ENCODE assay signal across 8 cellular contexts in genomic region chr17:62652251-62653001, GRCh38. TPM values are rescaled to one million over a fixed set of nuclear protein-coding genes. Genes with fewer than 3 reads are reported as not detected.
DNase-seq lines count a peak whose midpoint lies in the region; ATAC-seq, FAIRE-seq and TF ChIP-seq lines count a peak whose summit lies in the region.

No MANE protein-coding gene starts in this region.

- H3K4me3 ChIP-seq in LNCaP clone FGC (ENCODE audit: low read depth, low read length) (peak overlapping the region; percentile 29), HepG2 (replicated peaks in 1 of 3; ENCODE audit: insufficient read depth in 1 of 3, low read depth in 2 of 3, low read length in 3 of 3) (peak overlapping the region; percentile 43 to 64 (median 47); a peak in 5 of 6 replicates)

- peak; percentile 26 for ATAC-seq in T-helper 17 cell
- peak; percentile 13; the same call in 2 of the 3 replicates for ATAC-seq in HepG2
- ATAC-seq in HG02642 (IDR thresholded peaks at IDR 0.05; ENCODE audit: poor library complexity, unreplicated experiment), result no peak
- ATAC-seq in HG03108 (IDR thresholded peaks at IDR 0.05; ENCODE audit: unreplicated experiment), result no peak

- no peaks in the 10 kb centered on the region for H4K20me1 ChIP-seq in HepG2 (ENCODE audit: insufficient read depth, low read length)

- TF ChIP-seq POLR2A in HepG2 (IDR thresholded peaks at IDR 0.05; ENCODE audit: insufficient read depth in 1 of 2, low read depth in 2 of 2, low read length in 2 of 2), result no peak

- no peaks in the 10 kb centered on the region for H3K36me3 Mint-ChIP-seq in T-helper 17 cell (ENCODE audit: low read depth)

- H2AFZ ChIP-seq in HepG2 (ENCODE audit: low read length), result no peak overlapping the region

- peak overlapping the region; percentile 80 for H3K4me2 ChIP-seq in HepG2 (ENCODE audit: low read depth, low read length)

- H3K79me2 ChIP-seq in HepG2 (ENCODE audit: insufficient read depth, low read length), result no peaks in the 10 kb centered on the region

- 35% methylated on average over 56 of the region's 57 CpGs for WGBS in HepG2 (ENCODE audit: low lambda C conversion rate)

- peak overlapping the region; percentile 68 for H3K27ac Mint-ChIP-seq in T-helper 17 cell

- intact Hi-C loops in HepG2 (cut with micrococcal nuclease; ENCODE audit: unreplicated experiment), result no loop called here

- BruUV-seq in HepG2 (replicated peaks; lab: Mats Ljungman, UMichigan), result no TSS peak

- no peak for FAIRE-seq in HepG2 (lab: Jason Lieb, UNC)

- H3K4me1 Mint-ChIP-seq in T-helper 17 cell, result peaks cover 14% of the 10 kb centered on the region

- no peak overlapping the region for H3K9ac ChIP-seq in HepG2 (ENCODE audit: insufficient read depth, low read depth, low read length)

- H3K27ac ChIP-seq in cingulate gyrus (ENCODE audit: low read depth, low read length) (peak overlapping the region; percentile 39), HepG2 (ENCODE audit: extremely low read length, insufficient read depth, low read length) (no peak overlapping the region)

- H3K4me1 ChIP-seq in HepG2 (ENCODE audit: insufficient read depth, low read length), result peaks cover 21% of the 10 kb centered on the region

- in situ Hi-C loops in HepG2 (cut with HindIII; ENCODE audit: extremely low pct_ligation_motif_present, low pct_unique_long_range_greater_than_20kb), result no loop called here

- H3K9me3 ChIP-seq in T-helper 17 cell (ENCODE audit: control insufficient read depth, low read length, poor library complexity, severe bottlenecking), result no peaks in the 10 kb centered on the region
- H3K9me3 ChIP-seq in HepG2 (ENCODE audit: low read length), result no peaks in the 10 kb centered on the region

- no peaks in the 10 kb centered on the region for H3K36me3 ChIP-seq in HepG2 (replicated peaks in 1 of 2; ENCODE audit: control insufficient read depth in 1 of 2, insufficient read depth in 2 of 2, low read length in 2 of 2)

- CTCF ChIA-PET in HepG2 (lab: Yijun Ruan, JAX; ENCODE audit: low intra/inter-chr PET ratio, low total read pairs), result no interaction called here

- DNase-seq in DMS79 (lab: John Stamatoyannopoulos, UW) (peak; percentile 29), LNCaP clone FGC (ENCODE audit: low read depth) (peak; percentile 25), T-helper 17 cell (no peak), HepG2 (ENCODE audit: low spot score) (no peak)
- peak; percentile 52 for DNase-seq in stimulated activated CD8-positive, alpha-beta memory T cell treated with anti-CD3 and anti-CD28 coated beads, Interleukin-4, amount 100 ng/mL, for 48 hours

- no peak for TF ChIP-seq RAD21 in HepG2 (CRISPR knock-in tag; IDR thresholded peaks at IDR 0.05)

- H3K27me3 Mint-ChIP-seq in T-helper 17 cell, result no peaks in the 10 kb centered on the region

- TF ChIP-seq EP300 in HepG2 (IDR thresholded peaks at IDR 0.05; ENCODE audit: low read depth in 2 of 2, low read length in 2 of 2) (no peak), HepG2 (CRISPR knock-in tag; IDR thresholded peaks at IDR 0.05; ENCODE audit: borderline replicate concordance) (no peak)

- no peak for TF ChIP-seq CTCF in LNCaP clone FGC (IDR thresholded peaks at IDR 0.05; ENCODE audit: control insufficient read depth, extremely low read depth, insufficient read depth)
- no peak for TF ChIP-seq CTCF in HepG2 (CRISPR knock-in tag; IDR thresholded peaks at IDR 0.05)

- peak overlapping the region; percentile 95 for H3K4me3 Mint-ChIP-seq in T-helper 17 cell

- peaks cover 10 to 73% of the 10 kb centered on the region in 2 experiments; a peak in 4 of 5 replicates for H3K27me3 ChIP-seq in HepG2 (ENCODE audit: control insufficient read depth in 1 of 2, insufficient read depth in 2 of 2, low read length in 2 of 2)

- POLR2A ChIA-PET in HepG2 (lab: Yijun Ruan, JAX), result no interaction called here

TF ChIP-seq in HepG2, 621 proteins besides CTCF, POLR2A, EP300 and RAD21 (continues in another document):
- no peak for TF ChIP-seq MED13 (CRISPR knock-in tag; IDR thresholded peaks at IDR 0.05)
- TF ChIP-seq, protein P1, sequence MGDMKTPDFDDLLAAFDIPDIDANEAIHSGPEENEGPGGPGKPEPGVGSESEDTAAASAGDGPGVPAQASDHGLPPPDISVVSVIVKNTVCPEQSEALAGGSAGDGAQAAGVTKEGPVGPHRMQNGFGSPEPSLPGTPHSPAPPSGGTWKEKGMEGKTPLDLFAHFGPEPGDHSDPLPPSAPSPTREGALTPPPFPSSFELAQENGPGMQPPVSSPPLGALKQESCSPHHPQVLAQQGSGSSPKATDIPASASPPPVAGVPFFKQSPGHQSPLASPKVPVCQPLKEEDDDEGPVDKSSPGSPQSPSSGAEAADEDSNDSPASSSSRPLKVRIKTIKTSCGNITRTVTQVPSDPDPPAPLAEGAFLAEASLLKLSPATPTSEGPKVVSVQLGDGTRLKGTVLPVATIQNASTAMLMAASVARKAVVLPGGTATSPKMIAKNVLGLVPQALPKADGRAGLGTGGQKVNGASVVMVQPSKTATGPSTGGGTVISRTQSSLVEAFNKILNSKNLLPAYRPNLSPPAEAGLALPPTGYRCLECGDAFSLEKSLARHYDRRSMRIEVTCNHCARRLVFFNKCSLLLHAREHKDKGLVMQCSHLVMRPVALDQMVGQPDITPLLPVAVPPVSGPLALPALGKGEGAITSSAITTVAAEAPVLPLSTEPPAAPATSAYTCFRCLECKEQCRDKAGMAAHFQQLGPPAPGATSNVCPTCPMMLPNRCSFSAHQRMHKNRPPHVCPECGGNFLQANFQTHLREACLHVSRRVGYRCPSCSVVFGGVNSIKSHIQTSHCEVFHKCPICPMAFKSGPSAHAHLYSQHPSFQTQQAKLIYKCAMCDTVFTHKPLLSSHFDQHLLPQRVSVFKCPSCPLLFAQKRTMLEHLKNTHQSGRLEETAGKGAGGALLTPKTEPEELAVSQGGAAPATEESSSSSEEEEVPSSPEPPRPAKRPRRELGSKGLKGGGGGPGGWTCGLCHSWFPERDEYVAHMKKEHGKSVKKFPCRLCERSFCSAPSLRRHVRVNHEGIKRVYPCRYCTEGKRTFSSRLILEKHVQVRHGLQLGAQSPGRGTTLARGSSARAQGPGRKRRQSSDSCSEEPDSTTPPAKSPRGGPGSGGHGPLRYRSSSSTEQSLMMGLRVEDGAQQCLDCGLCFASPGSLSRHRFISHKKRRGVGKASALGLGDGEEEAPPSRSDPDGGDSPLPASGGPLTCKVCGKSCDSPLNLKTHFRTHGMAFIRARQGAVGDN (CRISPR knock-in tag; IDR thresholded peaks at IDR 0.05), result peak; percentile 45
- TF ChIP-seq MTF2 (CRISPR knock-in tag; IDR thresholded peaks at IDR 0.05; ENCODE audit: borderline replicate concordance), result no peak
- no peak for TF ChIP-seq ARID2 (CRISPR knock-in tag; IDR thresholded peaks at IDR 0.05; ENCODE audit: borderline replicate concordance)
- TF ChIP-seq ZEB1 (IDR thresholded peaks at IDR 0.05; ENCODE audit: insufficient replicate concordance, low read depth), result no peak
- TF ChIP-seq FOXA1 (IDR thresholded peaks at IDR 0.05), result no peak
- 0 out of 2 replicates have a peak, but pooled peaks have one; percentile 9 for TF ChIP-seq FOXA1 (CRISPR knock-in tag; IDR thresholded peaks at IDR 0.05)
- no peak for TF ChIP-seq KAT7 (CRISPR knock-in tag; IDR thresholded peaks at IDR 0.05; ENCODE audit: borderline replicate concordance)
- no peak for TF ChIP-seq ZNF33B (CRISPR knock-in tag; IDR thresholded peaks at IDR 0.05)
- TF ChIP-seq, protein P2, sequence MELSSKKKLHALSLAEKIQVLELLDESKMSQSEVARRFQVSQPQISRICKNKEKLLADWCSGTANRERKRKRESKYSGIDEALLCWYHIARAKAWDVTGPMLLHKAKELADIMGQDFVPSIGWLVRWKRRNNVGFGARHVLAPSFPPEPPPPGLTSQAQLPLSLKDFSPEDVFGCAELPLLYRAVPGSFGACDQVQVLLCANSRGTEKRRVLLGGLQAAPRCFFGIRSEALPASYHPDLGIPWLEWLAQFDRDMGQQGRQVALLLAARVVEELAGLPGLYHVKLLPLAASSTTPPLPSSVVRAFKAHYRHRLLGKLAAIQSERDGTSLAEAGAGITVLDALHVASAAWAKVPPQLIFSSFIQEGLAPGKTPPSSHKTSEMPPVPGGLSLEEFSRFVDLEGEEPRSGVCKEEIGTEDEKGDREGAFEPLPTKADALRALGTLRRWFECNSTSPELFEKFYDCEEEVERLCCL (CRISPR knock-in tag; IDR thresholded peaks at IDR 0.05; ENCODE audit: borderline replicate concordance), result no peak

RNA-seq across cellular contexts. Expression of gene MRC2, which starts 25.0 kb away (rescaled TPM):
- total RNA-seq in T-helper 17 cell (1 to 10 TPM; 4.3 to 4.4 TPM), HepG2 (2016; rRNA removed; fragmentation: Illumina TruSeq; extraction: Trizol) (not detected in 2 replicates)
- total RNA-seq in HepG2 (2016; cell fraction: cytosol; rRNA removed; fragmentation: Illumina TruSeq; extraction: Trizol; ENCODE audit: low read depth), result not detected in 2 replicates
- not detected in 2 replicates for total RNA-seq in HepG2 (2016; cell fraction: insoluble cytoplasmic fraction; rRNA removed; fragmentation: Illumina TruSeq; extraction: Trizol)
- not detected in 2 replicates for total RNA-seq in HepG2 (2016; cell fraction: membrane; rRNA removed; fragmentation: Illumina TruSeq; extraction: Trizol)
- not detected in 2 replicates for total RNA-seq in HepG2 (2016; cell fraction: nucleus; rRNA removed; fragmentation: Illumina TruSeq; extraction: Trizol)
- polyA plus RNA-seq in HepG2 (2011; rRNA removed), result not detected in 2 replicates
- polyA plus RNA-seq in HepG2 (2011; cell fraction: cytosol; rRNA removed), result not detected in 2 replicates
- 0.03 and 0.10 TPM in 2 replicates for polyA plus RNA-seq in HepG2 (2011; cell fraction: nucleus; rRNA removed)
- polyA plus RNA-seq in HepG2 (2012), result 0.01 TPM in 1 of 2 replicates, not detected in the other
- polyA plus RNA-seq in HepG2 (2016; cell fraction: cytosol; fragmentation: Illumina TruSeq; extraction: Trizol; ENCODE audit: low read depth), result not detected in 2 replicates
- not detected in 2 replicates for polyA plus RNA-seq in HepG2 (2016; cell fraction: insoluble cytoplasmic fraction; fragmentation: Illumina TruSeq; extraction: Trizol; ENCODE audit: low read depth)
- not detected in 2 replicates for polyA plus RNA-seq in HepG2 (2016; cell fraction: membrane; fragmentation: Illumina TruSeq; extraction: Trizol; ENCODE audit: low read depth)
- not detected in 2 replicates for polyA plus RNA-seq in HepG2 (2016; cell fraction: nucleus; fragmentation: Illumina TruSeq; extraction: Trizol; ENCODE audit: insufficient read depth, low read depth)
- polyA minus RNA-seq in HepG2 (2011; rRNA and poly(A)+ RNA removed; ENCODE audit: low replicate concordance), result 0.04 and 20.3 TPM in 2 replicates
- polyA minus RNA-seq in HepG2 (2011; cell fraction: cytosol; rRNA and poly(A)+ RNA removed), result 0.26 TPM in 1 of 2 replicates, not detected in the other
- polyA minus RNA-seq in HepG2 (2011; cell fraction: nucleus; rRNA and poly(A)+ RNA removed), result 0.12 and 0.39 TPM in 2 replicates

Comparison
In these comparisons a context has a peak if more than half of its experiments do, and no peak if none do; other contexts are left out.
1. DNase-seq: peak in DMS79 (single experiment), LNCaP clone FGC (single experiment) and stimulated activated CD8-positive, alpha-beta memory T cell treated with anti-CD3 and anti-CD28 coated beads, Interleukin-4, amount 100 ng/mL, for 48 hours (single experiment); none in T-helper 17 cell (0 of 3) and HepG2 (single experiment).
2. ATAC-seq: peak in T-helper 17 cell (single experiment) and HepG2 (single experiment); none in HG02642 (single experiment) and HG03108 (single experiment).